15 cellular contexts compared by ENCODE assay signal in genomic region chr9:96935401-96935800, GRCh38. TPM values are rescaled to one million over a fixed set of nuclear protein-coding genes. Genes with fewer than 3 reads are reported as not detected.
"Had no signal": no experiment of that assay in that cellular context is flagged by ENCODE, and none has a peak within 500 bp of the region (broad histone marks: within the 10 kb centered on the region; RNA-seq: fewer than 3 reads in every experiment).

No MANE protein-coding gene starts in this region.

RNA-seq across cellular contexts. Expression of gene NUTM2G, which starts 6.8 kb away (rescaled TPM):
- total RNA-seq: activated CD8-positive, alpha-beta T cell treated with anti-CD3 and anti-CD28 coated beads for 36 hours; activated T-cell treated with anti-CD3 and anti-CD28 coated beads, Interleukin-2, amount 50 U/mL, for 4 hours; activated T-helper 17 cell treated with anti-CD3 and anti-CD28 coated beads, Interleukin-2, amount 50 U/mL, for 72 hours; astrocyte; bronchial epithelial cell; cardiac septum; cerebellum; dermis microvascular lymphatic vessel endothelial cell; epithelial cell of proximal tubule; esophagus mucosa; foreskin keratinocyte; gastrocnemius medialis; heart left ventricle; T-helper 2 cell treated with Interferon-gamma antibody and Interleukin-4, amounts not matched to agents 100 ng/mL and 5 ng/mL, for 36 hours had no signal
- polyA plus RNA-seq: adipose tissue, foreskin keratinocyte, heart left ventricle had no signal
